29 cellular contexts compared by ENCODE assay signal in the genomic region with DNA sequence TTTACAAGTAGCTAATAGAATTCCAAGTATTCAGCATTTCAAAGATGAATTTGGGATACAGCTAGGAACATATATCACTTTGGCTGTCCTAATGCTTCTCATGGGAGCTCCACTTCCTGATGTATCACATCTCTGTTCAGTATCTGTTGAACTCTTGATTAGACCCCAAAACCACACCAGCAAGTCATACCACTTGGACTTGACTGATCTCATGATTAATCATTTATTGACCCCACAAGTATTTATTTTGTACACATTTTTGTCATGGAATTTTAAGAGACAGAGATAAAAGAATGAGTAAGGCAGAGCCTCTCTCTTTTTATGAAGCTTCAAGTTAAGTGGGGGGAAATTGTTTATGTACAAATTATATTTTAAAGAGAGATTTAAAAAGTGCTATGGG. TPM values are rescaled to one million over a fixed set of nuclear protein-coding genes. Genes with fewer than 3 reads are reported as not detected.
"Had no signal": no experiment of that assay in that cellular context is flagged by ENCODE, and none has a peak within 500 bp of the region (broad histone marks: within the 10 kb centered on the region; RNA-seq: fewer than 3 reads in every experiment).

No MANE protein-coding gene starts in this region.

- H3K27me3 Mint-ChIP-seq: activated CD4-positive, alpha-beta memory T cell treated with anti-CD3 and anti-CD28 coated beads for 36 hours; activated CD4-positive, alpha-beta T cell treated with anti-CD3 and anti-CD28 coated beads, Interleukin-2, amount 10 ng/mL, durations not matched to agents 7 days and 5 days; T-cell had no signal

- H3K27ac ChIP-seq: VCaP had no signal

- DNase-seq: activated CD4-positive, alpha-beta memory T cell treated with anti-CD3 and anti-CD28 coated beads for 36 hours; activated CD4-positive, alpha-beta T cell treated with anti-CD3 and anti-CD28 coated beads, Interleukin-2, amount 10 ng/mL, durations not matched to agents 7 days and 5 days; activated CD4-positive, CD25-positive, alpha-beta regulatory T cell; activated CD8-positive, alpha-beta memory T cell treated with anti-CD3 and anti-CD28 coated beads for 24 hours; activated effector memory CD4-positive, alpha-beta T cell treated with anti-CD3 and anti-CD28 coated beads, Interleukin-2, amount 50 U/mL, for 16 hours; activated naive CD4-positive, alpha-beta T cell treated with Interleukin-2 at 50 U/mL for 16 hours; activated naive CD8-positive, alpha-beta T cell treated with anti-CD3 and anti-CD28 coated beads, Interleukin-2, amount 50 U/mL, for 24 hours; activated T-cell treated with anti-CD3 and anti-CD28 coated beads, Interleukin-2, amount 50 U/mL, for 4 hours; central memory CD4-positive, alpha-beta T cell; KBM-7; MV-4-11; NCI-H1092 treated with DMSO at 0.1 percent for 48 hours; NCI-H1417 treated with DMSO at 0.1 percent for 48 hours; NCI-H1694; NCI-H2029; NCI-H2107; NCI-H2171 treated with DMSO at 0.1 percent for 48 hours; NCI-H345; NCI-H510A treated with DMSO at 0.1 percent for 48 hours; NCI-H69; SIG-M5; T-cell; T-helper 2 cell; T1000 had no signal

- FAIRE-seq: bronchial epithelial cell, TTC549 had no signal

- H3K9me3 Mint-ChIP-seq: activated CD4-positive, alpha-beta memory T cell treated with anti-CD3 and anti-CD28 coated beads for 36 hours; activated CD4-positive, alpha-beta T cell treated with anti-CD3 and anti-CD28 coated beads, Interleukin-2, amount 10 ng/mL, durations not matched to agents 7 days and 5 days; activated naive CD4-positive, alpha-beta T cell treated with anti-CD3 and anti-CD28 coated beads, Interleukin-2, amount 50 U/mL, for 72 hours; activated naive CD8-positive, alpha-beta T cell treated with anti-CD3 and anti-CD28 coated beads, Interleukin-2, amount 50 U/mL, for 24 hours; activated T-cell treated with anti-CD3 and anti-CD28 coated beads, Interleukin-2, amount 50 U/mL, for 4 hours; T-cell had no signal

- H3K4me3 Mint-ChIP-seq: activated CD4-positive, alpha-beta memory T cell treated with anti-CD3 and anti-CD28 coated beads for 36 hours; activated CD4-positive, alpha-beta T cell treated with anti-CD3 and anti-CD28 coated beads, Interleukin-2, amount 10 ng/mL, durations not matched to agents 7 days and 5 days; activated naive CD8-positive, alpha-beta T cell treated with anti-CD3 and anti-CD28 coated beads, Interleukin-2, amount 50 U/mL, for 24 hours; activated T-cell treated with anti-CD3 and anti-CD28 coated beads, Interleukin-2, amount 50 U/mL, for 4 hours; T-cell had no signal

- H3K36me3 Mint-ChIP-seq: activated CD4-positive, alpha-beta memory T cell treated with anti-CD3 and anti-CD28 coated beads for 36 hours; activated naive CD4-positive, alpha-beta T cell treated with anti-CD3 and anti-CD28 coated beads, Interleukin-2, amount 50 U/mL, for 72 hours; T-cell had no signal

- H3K27ac Mint-ChIP-seq: activated CD4-positive, alpha-beta memory T cell treated with anti-CD3 and anti-CD28 coated beads for 36 hours; activated CD4-positive, alpha-beta T cell treated with anti-CD3 and anti-CD28 coated beads, Interleukin-2, amount 10 ng/mL, durations not matched to agents 7 days and 5 days; activated naive CD4-positive, alpha-beta T cell treated with anti-CD3 and anti-CD28 coated beads, Interleukin-2, amount 50 U/mL, for 72 hours; activated naive CD8-positive, alpha-beta T cell treated with anti-CD3 and anti-CD28 coated beads, Interleukin-2, amount 50 U/mL, for 24 hours; T-cell had no signal

- H3K4me1 Mint-ChIP-seq: activated CD4-positive, alpha-beta T cell treated with anti-CD3 and anti-CD28 coated beads, Interleukin-2, amount 10 ng/mL, durations not matched to agents 7 days and 5 days; T-cell had no signal

RNA-seq across cellular contexts. Expression of a gene that starts 30.0 kb away (rescaled TPM):
- total RNA-seq: activated CD4-positive, alpha-beta memory T cell treated with anti-CD3 and anti-CD28 coated beads for 36 hours; activated CD4-positive, alpha-beta T cell treated with anti-CD3 and anti-CD28 coated beads, Interleukin-2, amount 10 ng/mL, durations not matched to agents 7 days and 5 days; activated naive CD4-positive, alpha-beta T cell treated with anti-CD3 and anti-CD28 coated beads, Interleukin-2, amount 50 U/mL, for 72 hours; activated T-cell treated with anti-CD3 and anti-CD28 coated beads, Interleukin-2, amount 50 U/mL, for 4 hours; bronchial epithelial cell; chondrocyte; T-cell had no signal
